8 cellular contexts compared by ENCODE assay signal in genomic region chr22:46763051-46763705, GRCh38. TPM values are rescaled to one million over a fixed set of nuclear protein-coding genes. Genes with fewer than 3 reads are reported as not detected.
DNase-seq lines count a peak whose midpoint lies in the region; ATAC-seq and TF ChIP-seq lines count a peak whose summit lies in the region.

No MANE protein-coding gene starts in this region.

- no peak for TF ChIP-seq CTCF in epithelial cell of esophagus (IDR thresholded peaks at IDR 0.05; ENCODE audit: insufficient read depth, low read depth, low read length, missing control alignments)

- H3K4me3 Mint-ChIP-seq in naive B cell, result peak overlapping the region; percentile 96 to 100 (median 99)

- peak overlapping the region; percentile 99 for H3K4me3 ChIP-seq in epithelial cell of esophagus (ENCODE audit: low read length)

- peak overlapping the region; percentile 99 to 100 (median 99) for H3K27ac Mint-ChIP-seq in naive B cell

- no peaks in the 10 kb centered on the region for H3K9me3 Mint-ChIP-seq in naive B cell

- ATAC-seq in HG03025 (IDR thresholded peaks at IDR 0.05; ENCODE audit: low FRiP score, unreplicated experiment) (peak; percentile 28), naive B cell (ENCODE audit: low read depth in 2 of 2) (peak; percentile 66 to 71), HG03159 (IDR thresholded peaks at IDR 0.05; ENCODE audit: unreplicated experiment) (no peak)

- H3K27me3 Mint-ChIP-seq in naive B cell, result no peaks in the 10 kb centered on the region

- H3K4me1 Mint-ChIP-seq in naive B cell, result peaks cover 59 to 75% (median 66%) of the 10 kb centered on the region in 3 donors

- peak; percentile 76 for DNase-seq in activated effector memory CD4-positive, alpha-beta T cell treated with anti-CD3 and anti-CD28 coated beads, Interleukin-2, amount 50 U/mL, for 16 hours
- no peak for DNase-seq in activated effector memory CD4-positive, alpha-beta T cell treated with Interleukin-2 at 50 U/mL for 16 hours
- DNase-seq in T-helper 9 cell (peak; percentile 34), epithelial cell of esophagus (ENCODE audit: low read depth) (no peak), naive B cell (peak; percentile 79)
- no peak for DNase-seq in stimulated activated CD4-positive, alpha-beta T cell treated with anti-CD3 and anti-CD28 coated beads, Interleukin-4, amount 100 ng/mL, for 4 hours

- H3K36me3 Mint-ChIP-seq in naive B cell, result peaks cover 8 to 12% of the 10 kb centered on the region in 2 donors

RNA-seq across cellular contexts. Expression of gene TBC1D22A, which starts 0.7 kb away (rescaled TPM):
- 10 to 100 TPM; 47.2 to 74.5 (median 62.6) TPM for polyA plus RNA-seq in naive B cell (ENCODE audit: low read depth in 6 of 6)

RNA-seq across cellular contexts. Expression of gene CERK, which starts 25.1 kb away (rescaled TPM):
- 10 to 100 TPM in 5 of 6 donors, 1 to 10 TPM in 1; 7.6 to 31.2 (median 19.2) TPM for polyA plus RNA-seq in naive B cell (ENCODE audit: low read depth in 6 of 6)

Comparison
In these comparisons a context has a peak if more than half of its experiments do, and no peak if none do; other contexts are left out.
1. DNase-seq: peak in activated effector memory CD4-positive, alpha-beta T cell treated with anti-CD3 and anti-CD28 coated beads, Interleukin-2, amount 50 U/mL, for 16 hours (single experiment), T-helper 9 cell (single experiment) and naive B cell (single experiment); none in activated effector memory CD4-positive, alpha-beta T cell treated with Interleukin-2 at 50 U/mL for 16 hours (single experiment), epithelial cell of esophagus (single experiment) and stimulated activated CD4-positive, alpha-beta T cell treated with anti-CD3 and anti-CD28 coated beads, Interleukin-4, amount 100 ng/mL, for 4 hours (0 of 2).